ENCODE assay signal across 8 cellular contexts in the genomic region with DNA sequence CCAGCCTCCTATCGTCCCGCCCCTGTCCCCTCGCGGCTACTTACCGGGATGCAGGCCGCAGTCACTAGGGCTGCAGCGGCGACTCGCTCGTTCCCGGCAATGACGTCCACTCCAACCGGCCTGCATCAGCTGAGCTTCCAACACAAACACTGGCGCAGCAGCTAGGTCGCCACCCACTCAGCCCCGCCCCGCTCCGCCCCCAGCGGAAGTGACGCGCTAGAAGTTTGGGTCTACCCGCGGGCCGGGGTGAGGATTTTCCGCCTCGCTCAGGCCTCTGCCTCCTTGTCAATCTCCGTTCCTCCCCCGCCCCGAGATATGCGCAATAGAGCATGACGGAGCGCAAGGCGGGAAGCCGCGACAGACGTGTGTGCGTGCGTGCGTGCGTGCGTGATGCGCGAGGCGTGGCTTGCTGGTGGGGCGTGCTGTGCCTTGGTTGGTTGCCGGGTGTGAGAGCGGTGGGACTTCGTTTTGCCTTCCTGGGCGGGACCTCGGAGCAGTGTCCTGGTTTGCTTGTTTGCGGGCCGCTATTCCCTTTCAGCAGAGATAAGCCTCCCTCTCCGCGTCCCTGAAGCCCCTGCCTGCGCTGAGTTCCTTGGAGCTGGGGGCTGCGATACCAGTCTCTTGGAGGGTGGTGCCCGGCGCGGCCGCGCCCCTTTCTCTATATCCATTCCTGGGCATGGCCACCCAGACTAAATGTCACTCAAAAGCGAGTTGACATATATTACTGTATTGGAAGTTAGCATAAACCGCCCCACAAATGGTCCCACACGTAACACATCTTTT. TPM values are rescaled to one million over a fixed set of nuclear protein-coding genes. Genes with fewer than 3 reads are reported as not detected.
DNase-seq lines count a peak whose midpoint lies in the region; ATAC-seq, FAIRE-seq and TF ChIP-seq lines count a peak whose summit lies in the region.

A gene with protein sequence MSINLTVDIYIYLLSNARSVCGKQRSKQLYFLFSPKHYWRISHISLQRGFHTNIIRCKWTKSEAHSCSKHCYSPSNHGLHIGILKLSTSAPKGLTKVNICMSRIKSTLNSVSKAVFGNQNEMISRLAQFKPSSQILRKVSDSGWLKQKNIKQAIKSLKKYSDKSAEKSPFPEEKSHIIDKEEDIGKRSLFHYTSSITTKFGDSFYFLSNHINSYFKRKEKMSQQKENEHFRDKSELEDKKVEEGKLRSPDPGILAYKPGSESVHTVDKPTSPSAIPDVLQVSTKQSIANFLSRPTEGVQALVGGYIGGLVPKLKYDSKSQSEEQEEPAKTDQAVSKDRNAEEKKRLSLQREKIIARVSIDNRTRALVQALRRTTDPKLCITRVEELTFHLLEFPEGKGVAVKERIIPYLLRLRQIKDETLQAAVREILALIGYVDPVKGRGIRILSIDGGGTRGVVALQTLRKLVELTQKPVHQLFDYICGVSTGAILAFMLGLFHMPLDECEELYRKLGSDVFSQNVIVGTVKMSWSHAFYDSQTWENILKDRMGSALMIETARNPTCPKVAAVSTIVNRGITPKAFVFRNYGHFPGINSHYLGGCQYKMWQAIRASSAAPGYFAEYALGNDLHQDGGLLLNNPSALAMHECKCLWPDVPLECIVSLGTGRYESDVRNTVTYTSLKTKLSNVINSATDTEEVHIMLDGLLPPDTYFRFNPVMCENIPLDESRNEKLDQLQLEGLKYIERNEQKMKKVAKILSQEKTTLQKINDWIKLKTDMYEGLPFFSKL (minus strand): TSS at position 151 of the 783 bp plus-strand sequence. CDS start 10,644 bp downstream, outside the sequence.

- peak; percentile 97 for DNase-seq in AG04450 (ENCODE audit: low read depth, low spot score)
- DNase-seq in NCI-H226, result peak; percentile 99
- peak; percentile 100 for DNase-seq in WTC11 (ENCODE audit: low spot score)
- peak; percentile 100 for DNase-seq in cardiac fibroblast (ENCODE audit: low read depth in 2 of 2)
- peak; percentile 95 for DNase-seq in iPS-NIHi11 (ENCODE audit: low spot score)
- DNase-seq in small intestine, result peak; percentile 100

- H3K36me3 Mint-ChIP-seq in WTC11, result no peaks in the 10 kb centered on the region

- H3K9me3 Mint-ChIP-seq in WTC11, result no peaks in the 10 kb centered on the region

- FAIRE-seq in small intestine (lab: Jason Lieb, UNC), result peak; percentile 51

- H3K27me3 ChIP-seq in AG04450 (ENCODE audit: control insufficient read depth, insufficient read depth, low read length) (no peaks in the 10 kb centered on the region), small intestine (ENCODE audit: control insufficient read depth in 2 of 2, insufficient read depth in 2 of 2, low read length in 2 of 2) (no peaks in the 10 kb centered on the region)

- CTCF ChIA-PET in AG04450 (lab: Charles Lee), result interaction anchor here (5.6 kb wide), 1 partner anchor 29 kb away, joined by 60 read pairs; no protein-coding TSS in a partner anchor
- CTCF ChIA-PET in WTC11 (lab: Charles Lee), result interaction anchor here (0.7 to 1.7 kb wide), 6 partner anchors 9 to 345 kb away, joined by 3 to 7 read pairs (median 4); no protein-coding TSS in a partner anchor

- H3K4me3 Mint-ChIP-seq in WTC11, result peak within 1 kb of the TSS; percentile 91

- peak within 1 kb of the TSS; percentile 99 for H3K27ac Mint-ChIP-seq in WTC11

- POLR2A ChIA-PET in AG04450 (lab: Yijun Ruan, JAX) (interaction anchor here (0.9 to 2.3 kb wide), 2 partner anchors 8 to 43 kb away, joined by 3 to 21 read pairs; a partner anchor contains a TSS), WTC11 (lab: Charles Lee) (interaction anchor here (1.0 to 2.8 kb wide), 3 partner anchors 14 to 70 kb away, joined by 3 to 23 read pairs (median 14); a partner anchor contains a TSS)

- TF ChIP-seq CTCF in AG04450 (IDR thresholded peaks at IDR 0.05; ENCODE audit: low read depth, low read length) (no peak), WTC11 (IDR thresholded peaks at IDR 0.05) (no peak), cardiac fibroblast (IDR thresholded peaks at IDR 0.05; ENCODE audit: low read depth, low read length) (no peak)

- H3K27ac ChIP-seq in AG04450 (ENCODE audit: low read depth, low read length) (peak within 1 kb of the TSS; percentile 99), small intestine (ENCODE audit: low read depth in 1 of 2, low read length in 1 of 2) (peak within 1 kb of the TSS; percentile 95 to 97)

- H3K4me3 ChIP-seq in AG04450 (ENCODE audit: low read depth, low read length) (peak within 1 kb of the TSS; percentile 88), cardiac fibroblast (replicated peaks in 1 of 2; ENCODE audit: low read depth in 2 of 2, low read length in 2 of 2) (peak within 1 kb of the TSS; percentile 84 to 89), small intestine (ENCODE audit: low read depth in 1 of 2, low read length in 2 of 2) (peak within 1 kb of the TSS; percentile 47 to 86)

- H3K27me3 Mint-ChIP-seq in WTC11 (ENCODE audit: low read depth), result no peaks in the 10 kb centered on the region

- ATAC-seq in GM18909 (IDR thresholded peaks at IDR 0.05; ENCODE audit: poor library complexity, unreplicated experiment), result peak; percentile 97
- ATAC-seq in HG03175 (IDR thresholded peaks at IDR 0.05; ENCODE audit: unreplicated experiment), result peak; percentile 94
- ATAC-seq in WTC11, result peak; percentile 88

- no peaks in the 10 kb centered on the region for H3K36me3 ChIP-seq in small intestine (ENCODE audit: control insufficient read depth in 2 of 2, insufficient read depth in 2 of 2, low read length in 2 of 2)

- WGBS in small intestine, 3 donors, result 0 to 1% (median 0%) methylated on average over 61 to 64 of the region's 64 CpGs

- peaks cover 38% of the 10 kb centered on the region for H3K4me1 Mint-ChIP-seq in WTC11

- peaks cover 4 to 7% of the 10 kb centered on the region in 2 donors for H3K4me1 ChIP-seq in small intestine (ENCODE audit: control insufficient read depth in 2 of 2, insufficient read depth in 1 of 2, low read depth in 1 of 2, low read length in 1 of 2)

- no peaks in the 10 kb centered on the region; the same call in 1 of the 2 replicates for H3K9me3 ChIP-seq in AG04450 (ENCODE audit: control insufficient read depth, insufficient read depth, low read length)
- H3K9me3 ChIP-seq in small intestine (ENCODE audit: control insufficient read depth, low read depth), result no peaks in the 10 kb centered on the region

TF ChIP-seq in WTC11, 78 proteins besides CTCF, POLR2A, EP300 and RAD21 (continues in another document):
- TF ChIP-seq, protein P1, sequence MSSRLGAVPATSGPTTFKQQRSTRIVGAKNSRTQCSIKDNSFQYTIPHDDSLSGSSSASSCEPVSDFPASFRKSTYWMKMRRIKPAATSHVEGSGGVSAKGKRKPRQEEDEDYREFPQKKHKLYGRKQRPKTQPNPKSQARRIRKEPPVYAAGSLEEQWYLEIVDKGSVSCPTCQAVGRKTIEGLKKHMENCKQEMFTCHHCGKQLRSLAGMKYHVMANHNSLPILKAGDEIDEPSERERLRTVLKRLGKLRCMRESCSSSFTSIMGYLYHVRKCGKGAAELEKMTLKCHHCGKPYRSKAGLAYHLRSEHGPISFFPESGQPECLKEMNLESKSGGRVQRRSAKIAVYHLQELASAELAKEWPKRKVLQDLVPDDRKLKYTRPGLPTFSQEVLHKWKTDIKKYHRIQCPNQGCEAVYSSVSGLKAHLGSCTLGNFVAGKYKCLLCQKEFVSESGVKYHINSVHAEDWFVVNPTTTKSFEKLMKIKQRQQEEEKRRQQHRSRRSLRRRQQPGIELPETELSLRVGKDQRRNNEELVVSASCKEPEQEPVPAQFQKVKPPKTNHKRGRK (CRISPR knock-in tag; IDR thresholded peaks at IDR 0.05; ENCODE audit: borderline replicate concordance), result no peak
- TF ChIP-seq NR1H2 (CRISPR knock-in tag; IDR thresholded peaks at IDR 0.05) (no peak), SMAD4 (CRISPR knock-in tag; IDR thresholded peaks at IDR 0.05) (no peak), TP53 (CRISPR knock-in tag; IDR thresholded peaks at IDR 0.05) (no peak), RORB (CRISPR knock-in tag; IDR thresholded peaks at IDR 0.05) (no peak), ATF1 (CRISPR knock-in tag; IDR thresholded peaks at IDR 0.05) (no peak), CREM (CRISPR knock-in tag; IDR thresholded peaks at IDR 0.05) (peak; percentile 94), TEAD1 (CRISPR knock-in tag; IDR thresholded peaks at IDR 0.05) (peak; percentile 72; the same call in 1 of the 2 replicates)
- TF ChIP-seq, protein P2, sequence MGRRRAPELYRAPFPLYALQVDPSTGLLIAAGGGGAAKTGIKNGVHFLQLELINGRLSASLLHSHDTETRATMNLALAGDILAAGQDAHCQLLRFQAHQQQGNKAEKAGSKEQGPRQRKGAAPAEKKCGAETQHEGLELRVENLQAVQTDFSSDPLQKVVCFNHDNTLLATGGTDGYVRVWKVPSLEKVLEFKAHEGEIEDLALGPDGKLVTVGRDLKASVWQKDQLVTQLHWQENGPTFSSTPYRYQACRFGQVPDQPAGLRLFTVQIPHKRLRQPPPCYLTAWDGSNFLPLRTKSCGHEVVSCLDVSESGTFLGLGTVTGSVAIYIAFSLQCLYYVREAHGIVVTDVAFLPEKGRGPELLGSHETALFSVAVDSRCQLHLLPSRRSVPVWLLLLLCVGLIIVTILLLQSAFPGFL (CRISPR knock-in tag; IDR thresholded peaks at IDR 0.05; ENCODE audit: borderline replicate concordance), result no peak

RNA-seq across cellular contexts. Expression of the gene that starts here (rescaled TPM):
- polyA plus RNA-seq in AG04450 (2011; rRNA removed) (18.7 and 26.7 TPM in 2 replicates), small intestine (10 to 100 TPM in 1 of 3 donors, 1 to 10 TPM in 2; 8.3 to 12.2 (median 8.6) TPM)
- polyA minus RNA-seq in AG04450 (2011; rRNA and poly(A)+ RNA removed), result 9.3 and 20.4 TPM in 2 replicates
- total RNA-seq in WTC11 (2021), result 11.1 to 12.4 TPM (median 11.4 TPM) in 3 replicates

Comparison
In these comparisons a context has a peak if more than half of its experiments do, and no peak if none do; other contexts are left out.
1. Peak in every context shown above with its lines: DNase-seq, ATAC-seq, H3K4me3 ChIP-seq and H3K27ac ChIP-seq.